16 cellular contexts compared by ENCODE assay signal in genomic region chr12:11014234-11014633, GRCh38. TPM values are rescaled to one million over a fixed set of nuclear protein-coding genes. Genes with fewer than 3 reads are reported as not detected.
"Had no signal": no experiment of that assay in that cellular context is flagged by ENCODE, and none has a peak within 500 bp of the region (broad histone marks: within the 10 kb centered on the region; RNA-seq: fewer than 3 reads in every experiment).

No MANE protein-coding gene starts in this region.

- ATAC-seq: left lung; mucosa of descending colon; naive thymus-derived CD8-positive, alpha-beta T cell; right cardiac atrium; stimulated activated memory B cell treated with anti-CD40 and anti-IgM and Interleukin-4, amounts not matched to agents 10 μg/mL and 1 μg/mL and 100 μg/mL, for 72 hours; WTC11 had no signal

- H3K27me3 Mint-ChIP-seq: naive thymus-derived CD8-positive, alpha-beta T cell; stimulated activated memory B cell treated with anti-CD40 and anti-IgM and Interleukin-4, amounts not matched to agents 10 μg/mL and 1 μg/mL and 100 μg/mL, for 72 hours; type B pancreatic cell had no signal

- H3K36me3 Mint-ChIP-seq: WTC11 had no signal

- H3K4me3 ChIP-seq: dorsolateral prefrontal cortex, esophagus squamous epithelium, left lung, mucosa of descending colon had no signal

- H3K4me1 ChIP-seq: esophagus squamous epithelium, left lung had no signal

- H3K36me3 ChIP-seq: left lung had no signal

- H3K9me3 ChIP-seq: esophagus squamous epithelium, left lung, mucosa of descending colon had no signal

- H3K27ac Mint-ChIP-seq: naive thymus-derived CD8-positive, alpha-beta T cell; stimulated activated memory B cell treated with anti-CD40 and anti-IgM and Interleukin-4, amounts not matched to agents 10 μg/mL and 1 μg/mL and 100 μg/mL, for 72 hours; T-helper 1 cell treated with Interleukin-12 subunit alpha and Interleukin-12 subunit beta and Interleukin-4 antibody, amounts not matched to agents 30 μg/mL and 1 μg/mL, for 36 hours; WTC11 had no signal

- FAIRE-seq: bronchial epithelial cell had no signal

- H3K4me1 Mint-ChIP-seq: stimulated activated memory B cell treated with anti-CD40 and anti-IgM and Interleukin-4, amounts not matched to agents 10 μg/mL and 1 μg/mL and 100 μg/mL, for 72 hours had no signal

- H3K9me3 Mint-ChIP-seq: stimulated activated memory B cell treated with anti-CD40 and anti-IgM and Interleukin-4, amounts not matched to agents 10 μg/mL and 1 μg/mL and 100 μg/mL, for 72 hours; T-helper 1 cell treated with Interleukin-12 subunit alpha and Interleukin-12 subunit beta and Interleukin-4 antibody, amounts not matched to agents 30 μg/mL and 1 μg/mL, for 36 hours; type B pancreatic cell; WTC11 had no signal

- H3K4me3 Mint-ChIP-seq: naive thymus-derived CD8-positive, alpha-beta T cell; stimulated activated memory B cell treated with anti-CD40 and anti-IgM and Interleukin-4, amounts not matched to agents 10 μg/mL and 1 μg/mL and 100 μg/mL, for 72 hours; T-helper 1 cell treated with Interleukin-12 subunit alpha and Interleukin-12 subunit beta and Interleukin-4 antibody, amounts not matched to agents 30 μg/mL and 1 μg/mL, for 36 hours; type B pancreatic cell; WTC11 had no signal

- DNase-seq: activated CD4-positive, alpha-beta T cell treated with anti-CD3 and anti-CD28 coated beads for 48 hours; activated CD8-positive, alpha-beta memory T cell treated with anti-CD3 and anti-CD28 coated beads for 24 hours; activated naive CD4-positive, alpha-beta T cell treated with anti-CD3 and anti-CD28 coated beads, Interleukin-2, amount 50 U/mL, for 16 hours; dorsolateral prefrontal cortex; esophagus squamous epithelium; left lung; mucosa of descending colon; naive thymus-derived CD8-positive, alpha-beta T cell; nucleus accumbens; right cardiac atrium; substantia nigra had no signal

- H3K27me3 ChIP-seq: dorsolateral prefrontal cortex, esophagus squamous epithelium, left lung had no signal

- H3K27ac ChIP-seq: esophagus squamous epithelium, left lung had no signal

RNA-seq across cellular contexts. Expression of gene TAS2R50, which starts 27.5 kb away (rescaled TPM):
- polyA plus RNA-seq: naive thymus-derived CD8-positive, alpha-beta T cell had no signal

RNA-seq across cellular contexts. Expression of gene TAS2R46, which starts 47.9 kb away (rescaled TPM):
- polyA plus RNA-seq: right cardiac atrium had no signal
